14 cellular contexts compared by ENCODE assay signal in genomic region chr7:156026076-156027002, GRCh38.
"Had no signal": no experiment of that assay in that cellular context is flagged by ENCODE, and none has a peak within 500 bp of the region (broad histone marks: within the 10 kb centered on the region; RNA-seq: fewer than 3 reads in every experiment).

No MANE protein-coding gene starts in this region.

- H3K27me3 ChIP-seq: foreskin keratinocyte, hepatocyte, upper lobe of left lung, vagina had no signal

- H3K9me3 Mint-ChIP-seq: dendritic cell treated with granulocyte-macrophage colony-stimulating factor and Interleukin-4, amounts not matched to agents 40 ng/mL and 50 ng/mL, for 4 days; effector memory CD8-positive, alpha-beta T cell; naive thymus-derived CD8-positive, alpha-beta T cell had no signal

- H3K4me3 Mint-ChIP-seq: dendritic cell treated with granulocyte-macrophage colony-stimulating factor and Interleukin-4, amounts not matched to agents 40 ng/mL and 50 ng/mL, for 4 days; effector memory CD8-positive, alpha-beta T cell; naive thymus-derived CD8-positive, alpha-beta T cell had no signal

- H3K27ac Mint-ChIP-seq: dendritic cell treated with granulocyte-macrophage colony-stimulating factor and Interleukin-4, amounts not matched to agents 40 ng/mL and 50 ng/mL, for 4 days; effector memory CD8-positive, alpha-beta T cell had no signal

- H3K4me1 ChIP-seq: foreskin keratinocyte, upper lobe of left lung, vagina had no signal

- H3K4me1 Mint-ChIP-seq: naive thymus-derived CD8-positive, alpha-beta T cell had no signal

- H3K4me3 ChIP-seq: hepatocyte, mucosa of descending colon, upper lobe of left lung, vagina had no signal

- H3K36me3 Mint-ChIP-seq: naive thymus-derived CD8-positive, alpha-beta T cell had no signal

- DNase-seq: effector memory CD8-positive, alpha-beta T cell; foreskin keratinocyte; left colon; mammary epithelial cell; mucosa of descending colon; naive thymus-derived CD8-positive, alpha-beta T cell; small intestine; stimulated activated CD4-positive, alpha-beta T cell treated with anti-CD3 and anti-CD28 coated beads, Interleukin-12 subunit alpha, Interleukin-12 subunit beta, amount 100 ng/mL, for 4 hours; stimulated activated naive CD4-positive, alpha-beta T cell; upper lobe of left lung had no signal

- H3K27me3 Mint-ChIP-seq: dendritic cell treated with granulocyte-macrophage colony-stimulating factor and Interleukin-4, amounts not matched to agents 40 ng/mL and 50 ng/mL, for 4 days had no signal

- FAIRE-seq: colon, small intestine had no signal

- H3K9me3 ChIP-seq: mucosa of descending colon, upper lobe of left lung, vagina had no signal

- H3K36me3 ChIP-seq: upper lobe of left lung, vagina had no signal
